Comparison of ENCODE assay signal across 15 cellular contexts in genomic region chr15:64466408-64467116, GRCh38. TPM values are rescaled to one million over a fixed set of nuclear protein-coding genes. Genes with fewer than 3 reads are reported as not detected.
DNase-seq lines count a peak whose midpoint lies in the region; TF ChIP-seq lines count a peak whose summit lies in the region.
"Had no signal": no experiment of that assay in that cellular context is flagged by ENCODE, and none has a peak within 500 bp of the region (broad histone marks: within the 10 kb centered on the region; RNA-seq: fewer than 3 reads in every experiment).

No MANE protein-coding gene starts in this region.

- BruUV-seq in OCI-LY7 (replicated peaks; lab: Mats Ljungman, UMichigan), result no TSS peak

- H3K36me3 Mint-ChIP-seq in neural crest cell (ENCODE audit: low read depth) (peaks cover 3% of the 10 kb centered on the region), osteocyte (ENCODE audit: unreplicated experiment) (no peaks in the 10 kb centered on the region)

- peak; percentile 29 for DNase-seq in NCI-H82 (lab: John Stamatoyannopoulos, UW)
- DNase-seq in NCI-H82 treated with DMSO at 0.1 percent for 48 hours (lab: John Stamatoyannopoulos, UW; ENCODE audit: unreplicated experiment), result no peak
- peak; percentile 38 for DNase-seq in cerebellum (ENCODE audit: low spot score)
- DNase-seq in neural crest cell (ENCODE audit: low read depth, low spot score), result no peak
- no peak for DNase-seq in OCI-LY7 (ENCODE audit: low spot score)
- no peak for DNase-seq in islet precursor cell
- no peak for DNase-seq in osteocyte (ENCODE audit: extremely low spot score, unreplicated experiment)
- DNase-seq: activated CD4-positive, alpha-beta T cell treated with anti-CD3 and anti-CD28 coated beads, Interleukin-2, amount 50 U/mL, for 48 hours; kidney; NCI-H2029 treated with DMSO at 0.1 percent for 48 hours had no signal

- H3K79me2 ChIP-seq in OCI-LY7 (ENCODE audit: insufficient read depth, low read depth, low read length), result peaks cover 49% of the 10 kb centered on the region

- intact Hi-C loops in OCI-LY7 (cut with micrococcal nuclease; ENCODE audit: unreplicated experiment), result no loop called here

- POLR2A ChIA-PET in OCI-LY7 (lab: Charles Lee), result interaction anchor here (1.0 kb wide), 1 partner anchor 18 kb away, joined by 3 read pairs; no protein-coding TSS in a partner anchor

- no peak overlapping the region for H2AFZ ChIP-seq in OCI-LY7 (ENCODE audit: low read length)

- H3K4me1 ChIP-seq in OCI-LY7 (ENCODE audit: insufficient read depth, low read length, poor library complexity, severe bottlenecking), result peaks cover 42% of the 10 kb centered on the region

- H3K4me3 Mint-ChIP-seq in neural crest cell (peak overlapping the region; percentile 15), osteocyte (ENCODE audit: unreplicated experiment) (no peak overlapping the region)
- H3K4me3 Mint-ChIP-seq: T-helper 1 cell treated with Interleukin-12 subunit alpha and Interleukin-12 subunit beta and Interleukin-4 antibody, amounts not matched to agents 30 μg/mL and 1 μg/mL, for 36 hours had no signal

- TF ChIP-seq CTCF in neural crest cell (conservative IDR thresholded peaks at IDR 0.05) (no peak), OCI-LY7 (conservative IDR thresholded peaks at IDR 0.05; ENCODE audit: low read length) (no peak), osteocyte (IDR thresholded peaks at IDR 0.05) (no peak)

- H3K9me2 ChIP-seq in OCI-LY7 (ENCODE audit: insufficient read depth, low read length), result no peaks in the 10 kb centered on the region

- no peak overlapping the region for H3K4me3 ChIP-seq in OCI-LY7 (ENCODE audit: low read depth, low read length, poor library complexity, severe bottlenecking)
- H3K4me3 ChIP-seq: A549, skin epidermis had no signal

- H4K20me1 ChIP-seq in OCI-LY7 (ENCODE audit: insufficient read depth, low read length), result peaks cover 10% of the 10 kb centered on the region; the same call in 1 of the 2 replicates

- H3K9me3 Mint-ChIP-seq in neural crest cell (no peaks in the 10 kb centered on the region), osteocyte (ENCODE audit: unreplicated experiment) (no peaks in the 10 kb centered on the region)
- H3K9me3 Mint-ChIP-seq: T-helper 1 cell treated with Interleukin-12 subunit alpha and Interleukin-12 subunit beta and Interleukin-4 antibody, amounts not matched to agents 30 μg/mL and 1 μg/mL, for 36 hours had no signal

- H3K4me1 Mint-ChIP-seq in neural crest cell (peaks cover 45% of the 10 kb centered on the region), osteocyte (ENCODE audit: unreplicated experiment) (peaks cover 36% of the 10 kb centered on the region)

- no peaks in the 10 kb centered on the region for H3K27me3 Mint-ChIP-seq in neural crest cell (ENCODE audit: low read depth)
- no peaks in the 10 kb centered on the region for H3K27me3 Mint-ChIP-seq in osteocyte (ENCODE audit: unreplicated experiment)

- no peaks in the 10 kb centered on the region for H3K9me3 ChIP-seq in KOPT-K1 (ENCODE audit: insufficient read depth, low read length, poor library complexity, severe bottlenecking)
- H3K9me3 ChIP-seq in OCI-LY7 (ENCODE audit: low read length), result no peaks in the 10 kb centered on the region
- H3K9me3 ChIP-seq: A549, neutrophil had no signal

- H3K27ac ChIP-seq in KOPT-K1 (ENCODE audit: low read depth, low read length, poor library complexity, severe bottlenecking), result peak overlapping the region; percentile 7
- no peak overlapping the region for H3K27ac ChIP-seq in OCI-LY7 (ENCODE audit: low read depth, low read length, poor library complexity, severe bottlenecking)
- H3K27ac ChIP-seq: neutrophil, skin epidermis had no signal

- CTCF ChIA-PET in OCI-LY7 (lab: Charles Lee; ENCODE audit: unreplicated experiment), result no interaction called here

- H3K27ac Mint-ChIP-seq in neural crest cell (ENCODE audit: unreplicated experiment) (no peak overlapping the region), osteocyte (ENCODE audit: unreplicated experiment) (no peak overlapping the region)

- H3K36me3 ChIP-seq in KOPT-K1 (ENCODE audit: insufficient read depth, low read length) (peaks cover 9% of the 10 kb centered on the region), OCI-LY7 (ENCODE audit: insufficient read depth, low read length) (peaks cover 3% of the 10 kb centered on the region; the same call in 1 of the 2 replicates)
- H3K36me3 ChIP-seq: neutrophil had no signal

- no peak overlapping the region for H3K4me2 ChIP-seq in OCI-LY7 (ENCODE audit: low read length)
- H3K4me2 ChIP-seq: A549 had no signal

RNA-seq across cellular contexts. Expression of gene ZNF609, which starts 6.2 kb away (rescaled TPM):
- total RNA-seq in cerebellum, result 37.7 TPM
- 43.0 and 50.7 TPM in 2 replicates for total RNA-seq in neural crest cell
- total RNA-seq in OCI-LY7 (2014; rRNA removed; shearing (Covaris generic)), result 17.2 and 18.5 TPM in 2 replicates
- 35.1 and 35.4 TPM in 2 replicates for total RNA-seq in OCI-LY7 (2022)
- total RNA-seq in osteocyte, result 31.7 and 35.1 TPM in 2 replicates

Comparison
In these comparisons a context has a peak if more than half of its experiments do, and no peak if none do; other contexts are left out.
1. DNase-seq: peak in NCI-H82 (single experiment) and cerebellum (single experiment); none in NCI-H82 treated with DMSO at 0.1 percent for 48 hours (single experiment), neural crest cell (single experiment), OCI-LY7 (single experiment), islet precursor cell (single experiment) and osteocyte (single experiment).